In genomic region chr19:20661150-20661819, GRCh38 we compare ENCODE assay signal across 8 cellular contexts. TPM values are rescaled to one million over a fixed set of nuclear protein-coding genes. Genes with fewer than 3 reads are reported as not detected.
A peak's percentile ranks its signal among the peaks of the same experiment; 100 is the strongest.
DNase-seq lines count a peak whose midpoint lies in the region; ATAC-seq and TF ChIP-seq lines count a peak whose summit lies in the region.

Gene ZNF626 (minus strand): TSS chr19:20661571. CDS start chr19:20661446, 125 bp downstream.

- H3K4me3 Mint-ChIP-seq in CD4-positive, alpha-beta T cell = peak within 1 kb of the TSS; percentile 98

- no peak for TF ChIP-seq CTCF in CD4-positive, alpha-beta T cell (IDR thresholded peaks at IDR 0.05)
- no peak for TF ChIP-seq CTCF in kidney epithelial cell (IDR thresholded peaks at IDR 0.05; ENCODE audit: insufficient read depth, low read length, poor library complexity, severe bottlenecking)

- peaks cover 65% of the 10 kb centered on the region for H3K4me1 Mint-ChIP-seq in CD4-positive, alpha-beta T cell (ENCODE audit: low read depth)

- peak within 1 kb of the TSS; percentile 59 for H3K27ac ChIP-seq in CD4-positive, alpha-beta T cell (ENCODE audit: low read depth, low read length)
- H3K27ac ChIP-seq in cingulate gyrus (ENCODE audit: low read depth, low read length) = peak within 1 kb of the TSS; percentile 60

- CTCF ChIA-PET in CD4-positive, alpha-beta T cell (lab: Charles Lee) = interaction anchor here (1.2 kb wide), 1 partner anchor 96 kb away, joined by 3 read pairs; the partner anchor contains the start of gene ZNF737

- H3K27ac Mint-ChIP-seq in CD4-positive, alpha-beta T cell = peak within 1 kb of the TSS; percentile 98

- peak within 1 kb of the TSS; percentile 72 for H3K4me3 ChIP-seq in kidney epithelial cell (ENCODE audit: low read depth, low read length)

- H3K9me3 Mint-ChIP-seq in CD4-positive, alpha-beta T cell = peaks cover 9% of the 10 kb centered on the region

- in situ Hi-C loops in KBM-7 (cut with MboI; ENCODE audit: low pct_unique_long_range_greater_than_20kb, low sequenced_read_pairs) = no loop called here

- intact Hi-C loops in CD4-positive, alpha-beta T cell (cut with DNase I, micrococcal nuclease) = loop anchor here (2.0 to 10.0 kb wide), 7 partner anchors 94 to 1174 kb away; partner anchors contain the start of genes ZNF66 (in 2 of the 2), ZNF737 (in 2 of the 2), ZNF43 (in 1 of the 2) and ZNF85 (in 1 of the 2)

- POLR2A ChIA-PET in CD4-positive, alpha-beta T cell (lab: Charles Lee) = interaction anchor here (0.6 to 4.8 kb wide), 26 partner anchors 12 to 1391 kb away, joined by 3 to 72 read pairs (median 6); partner anchors contain the start of genes ZNF100, ZNF14, ZNF253 and ZNF257

- DNase-seq in CD4-positive, alpha-beta T cell = peak; percentile 79 to 94 (median 84)
- DNase-seq in NCI-H1436 treated with DMSO at 0.1 percent for 48 hours (lab: John Stamatoyannopoulos, UW) = peak; percentile 70
- DNase-seq in activated CD4-positive, alpha-beta T cell treated with anti-CD3 and anti-CD28 coated beads for 48 hours = peak; percentile 94
- peak; percentile 82 for DNase-seq in kidney epithelial cell (ENCODE audit: low read depth)
- peak; percentile 78 to 86 for DNase-seq in stimulated activated CD4-positive, alpha-beta T cell treated with anti-CD3 and anti-CD28 coated beads, Interleukin-12 subunit alpha, Interleukin-12 subunit beta, amount 100 ng/mL, for 24 hours (ENCODE audit: low read depth in 2 of 2)
- no peak for DNase-seq in KBM-7

- H3K36me3 ChIP-seq in kidney epithelial cell (ENCODE audit: control insufficient read depth, insufficient read depth, low read length) = no peaks in the 10 kb centered on the region

- H3K9me3 ChIP-seq in CD4-positive, alpha-beta T cell (ENCODE audit: control insufficient read depth, low read length) = peaks cover 35% of the 10 kb centered on the region

- peaks cover 68% of the 10 kb centered on the region for H3K36me3 Mint-ChIP-seq in CD4-positive, alpha-beta T cell (ENCODE audit: low read depth)

- H3K27me3 ChIP-seq in CD4-positive, alpha-beta T cell (ENCODE audit: control insufficient read depth, insufficient read depth, low read length) = no peaks in the 10 kb centered on the region
- H3K27me3 ChIP-seq in kidney epithelial cell (ENCODE audit: control insufficient read depth, insufficient read depth, low read length) = no peaks in the 10 kb centered on the region

- H3K27me3 Mint-ChIP-seq in CD4-positive, alpha-beta T cell = no peaks in the 10 kb centered on the region

- ATAC-seq in CD4-positive, alpha-beta T cell (ENCODE audit: poor library complexity) = peak; percentile 98
- peak; percentile 90 for ATAC-seq in GM21619 (IDR thresholded peaks at IDR 0.05; ENCODE audit: unreplicated experiment)

RNA-seq across cellular contexts. Expression of gene ZNF626, which starts in this region (rescaled TPM):
- total RNA-seq in CD4-positive, alpha-beta T cell = 1 to 10 TPM; 6.7 to 6.8 TPM
- total RNA-seq in kidney epithelial cell = 15.5 and 18.9 TPM in 2 replicates
